11 cellular contexts compared by ENCODE assay signal in genomic region chr11:6387811-6388599, GRCh38. TPM values are rescaled to one million over a fixed set of nuclear protein-coding genes. Genes with fewer than 3 reads are reported as not detected.
DNase-seq lines count a peak whose midpoint lies in the region; ATAC-seq and TF ChIP-seq lines count a peak whose summit lies in the region.
"Had no signal": no experiment of that assay in that cellular context is flagged by ENCODE, and none has a peak within 500 bp of the region (broad histone marks: within the 10 kb centered on the region; RNA-seq: fewer than 3 reads in every experiment).

No MANE protein-coding gene starts in this region.

- peaks cover 19% of the 10 kb centered on the region for H3K36me3 Mint-ChIP-seq in CD8-positive, alpha-beta T cell
- no peaks in the 10 kb centered on the region for H3K36me3 Mint-ChIP-seq in neural crest cell (ENCODE audit: low read depth)

- H3K4me3 ChIP-seq in CD8-positive, alpha-beta T cell (ENCODE audit: low read depth, low read length): no peak overlapping the region
- no peak overlapping the region for H3K4me3 ChIP-seq in SJSA1
- H3K4me3 ChIP-seq in fibroblast of the aortic adventitia (ENCODE audit: low read depth, low read length): no peak overlapping the region

- TF ChIP-seq CTCF in CD8-positive, alpha-beta T cell (IDR thresholded peaks at IDR 0.05): no peak
- TF ChIP-seq CTCF in fibroblast of the aortic adventitia (IDR thresholded peaks at IDR 0.05; ENCODE audit: insufficient read depth, low read length) (no peak), neural crest cell (conservative IDR thresholded peaks at IDR 0.05) (no peak)

- H3K4me1 ChIP-seq in CD8-positive, alpha-beta T cell (ENCODE audit: insufficient read depth, low read length): peaks cover 34% of the 10 kb centered on the region
- H3K4me1 ChIP-seq in SJSA1 (replicated peaks): peaks cover 45% of the 10 kb centered on the region

- H3K4me3 Mint-ChIP-seq in CD8-positive, alpha-beta T cell: no peak overlapping the region
- peak overlapping the region; percentile 32 for H3K4me3 Mint-ChIP-seq in neural crest cell
- H3K4me3 Mint-ChIP-seq: activated CD4-positive, alpha-beta T cell treated with anti-CD3 and anti-CD28 coated beads, Interleukin-2, amount 10 ng/mL, durations not matched to agents 24 days and 14 days had no signal

- peaks cover 53% of the 10 kb centered on the region for H3K4me1 Mint-ChIP-seq in CD8-positive, alpha-beta T cell (ENCODE audit: low read depth)
- H3K4me1 Mint-ChIP-seq in neural crest cell: peaks cover 27% of the 10 kb centered on the region

- POLR2A ChIA-PET in CD8-positive, alpha-beta T cell (lab: Charles Lee): interaction anchor here (0.7 to 6.6 kb wide), 3 partner anchors 14 to 65 kb away, joined by 3 to 115 read pairs (median 3); partner anchors contain the start of gene APBB1

- no peak for ATAC-seq in CD8-positive, alpha-beta T cell
- ATAC-seq in HG02938 (IDR thresholded peaks at IDR 0.05; ENCODE audit: unreplicated experiment) (no peak), GM18868 (IDR thresholded peaks at IDR 0.05; ENCODE audit: unreplicated experiment) (no peak)

- H3K36me3 ChIP-seq in CD8-positive, alpha-beta T cell (ENCODE audit: insufficient read depth, low read length): no peaks in the 10 kb centered on the region
- H3K36me3 ChIP-seq in SJSA1: no peaks in the 10 kb centered on the region

- CTCF ChIA-PET in CD8-positive, alpha-beta T cell (lab: Charles Lee): interaction anchor here (0.6 to 21.8 kb wide), 9 partner anchors 9 to 98 kb away, joined by 3 to 733 read pairs (median 4); partner anchors contain the start of genes APBB1, ARFIP2, HPX and TIMM10B

- H3K27ac Mint-ChIP-seq in CD8-positive, alpha-beta T cell: peak overlapping the region; percentile 58
- H3K27ac Mint-ChIP-seq in neural crest cell (ENCODE audit: unreplicated experiment): no peak overlapping the region
- H3K27ac Mint-ChIP-seq: activated CD4-positive, alpha-beta T cell treated with anti-CD3 and anti-CD28 coated beads, Interleukin-2, amount 10 ng/mL, durations not matched to agents 24 days and 14 days had no signal

- intact Hi-C loops in CD8-positive, alpha-beta T cell (cut with DNase I, micrococcal nuclease): loop anchor here in 1 of 2 experiments (10.0 kb wide), 2 partner anchors 153 to 367 kb away; partner anchors contain the start of genes CNGA4 and FHIP1B

- no peak for DNase-seq in CD8-positive, alpha-beta T cell
- DNase-seq in SJSA1 (ENCODE audit: low read depth in 1 of 2, low spot score in 2 of 2) (peak; percentile 47 to 71), fibroblast of the aortic adventitia (ENCODE audit: low read depth) (peak; percentile 65), neural crest cell (ENCODE audit: low read depth, low spot score) (no peak), AML-193 (lab: John Stamatoyannopoulos, UW) (no peak), NCI-H2171 treated with DMSO at 0.1 percent for 48 hours (lab: John Stamatoyannopoulos, UW) (no peak)
- DNase-seq: activated CD4-positive, alpha-beta T cell treated with anti-CD3 and anti-CD28 coated beads, Interleukin-2, amount 10 ng/mL, durations not matched to agents 24 days and 14 days; H7; NCI-H1694 had no signal

- no peaks in the 10 kb centered on the region for H3K27me3 Mint-ChIP-seq in CD8-positive, alpha-beta T cell (ENCODE audit: low read depth)
- H3K27me3 Mint-ChIP-seq in neural crest cell (ENCODE audit: low read depth): no peaks in the 10 kb centered on the region
- H3K27me3 Mint-ChIP-seq: activated CD4-positive, alpha-beta T cell treated with anti-CD3 and anti-CD28 coated beads, Interleukin-2, amount 10 ng/mL, durations not matched to agents 24 days and 14 days had no signal

- H3K27me3 ChIP-seq in CD8-positive, alpha-beta T cell (ENCODE audit: insufficient read depth, low read length): no peaks in the 10 kb centered on the region
- H3K27me3 ChIP-seq in SJSA1 (replicated peaks): no peaks in the 10 kb centered on the region

- no peaks in the 10 kb centered on the region for H3K9me3 Mint-ChIP-seq in CD8-positive, alpha-beta T cell
- no peaks in the 10 kb centered on the region for H3K9me3 Mint-ChIP-seq in neural crest cell
- H3K9me3 Mint-ChIP-seq: activated CD4-positive, alpha-beta T cell treated with anti-CD3 and anti-CD28 coated beads, Interleukin-2, amount 10 ng/mL, durations not matched to agents 24 days and 14 days had no signal

- no peak overlapping the region for H3K27ac ChIP-seq in CD8-positive, alpha-beta T cell (ENCODE audit: low read depth, low read length)
- peak overlapping the region; percentile 72 for H3K27ac ChIP-seq in SJSA1

- no peaks in the 10 kb centered on the region for H3K9me3 ChIP-seq in CD8-positive, alpha-beta T cell (ENCODE audit: low read length)
- H3K9me3 ChIP-seq in SJSA1 (replicated peaks): no peaks in the 10 kb centered on the region

RNA-seq across cellular contexts. Expression of gene SMPD1, which starts 2.3 kb away (rescaled TPM):
- 10 to 100 TPM; 53.4 to 53.7 TPM for total RNA-seq in CD8-positive, alpha-beta T cell
- total RNA-seq in SJSA1 (2014; rRNA removed; shearing (Covaris generic)): 38.9 and 57.9 TPM in 2 replicates
- total RNA-seq in fibroblast of the aortic adventitia (ENCODE audit: low replicate concordance) (44.8 and 63.9 TPM in 2 replicates), neural crest cell (14.6 and 17.7 TPM in 2 replicates)

RNA-seq across cellular contexts. Expression of gene APBB1, which starts 30.9 kb away (rescaled TPM):
- total RNA-seq in CD8-positive, alpha-beta T cell: 100 to 1,000 TPM; 130 to 147 TPM
- total RNA-seq in SJSA1 (2014; rRNA removed; shearing (Covaris generic)): 12.0 and 17.1 TPM in 2 replicates
- total RNA-seq in fibroblast of the aortic adventitia (ENCODE audit: low replicate concordance) (41.8 and 52.4 TPM in 2 replicates), neural crest cell (86.9 and 90.0 TPM in 2 replicates)

RNA-seq across cellular contexts. Expression of gene HPX, which starts 52.8 kb away (rescaled TPM):
- under 1 TPM; 0.71 to 0.83 TPM for total RNA-seq in CD8-positive, alpha-beta T cell
- total RNA-seq in SJSA1 (2014; rRNA removed; shearing (Covaris generic)): 0.32 TPM in 1 of 2 replicates, not detected in the other
- total RNA-seq in fibroblast of the aortic adventitia (ENCODE audit: low replicate concordance): 1.2 TPM in 1 of 2 replicates, not detected in the other
- total RNA-seq in neural crest cell: 4.3 and 6.0 TPM in 2 replicates
- total RNA-seq: activated CD4-positive, alpha-beta T cell treated with anti-CD3 and anti-CD28 coated beads, Interleukin-2, amount 10 ng/mL, durations not matched to agents 24 days and 14 days had no signal

Comparison
In these comparisons a context has a peak if more than half of its experiments do, and no peak if none do; other contexts are left out.
1. DNase-seq: peak in SJSA1 (2 of 2) and fibroblast of the aortic adventitia (single experiment); none in CD8-positive, alpha-beta T cell (0 of 7), neural crest cell (single experiment), AML-193 (0 of 2) and NCI-H2171 treated with DMSO at 0.1 percent for 48 hours (single experiment).